In genomic region chr2:25365241-25365640, GRCh38 we compare ENCODE assay signal across 30 cellular contexts. TPM values are rescaled to one million over a fixed set of nuclear protein-coding genes. Genes with fewer than 3 reads are reported as not detected.
DNase-seq lines count a peak whose midpoint lies in the region; ATAC-seq, FAIRE-seq and TF ChIP-seq lines count a peak whose summit lies in the region.
"Had no signal": no experiment of that assay in that cellular context is flagged by ENCODE, and none has a peak within 500 bp of the region (broad histone marks: within the 10 kb centered on the region; RNA-seq: fewer than 3 reads in every experiment).

No MANE protein-coding gene starts in this region.

- H3K9ac ChIP-seq in endothelial cell of umbilical vein (replicated peaks; ENCODE audit: extremely low read depth, insufficient read depth, low read length) (no peak overlapping the region), mesendoderm (ENCODE audit: low read length) (no peak overlapping the region)

- H3K23ac ChIP-seq in mesendoderm (ENCODE audit: low read length), result no peak overlapping the region

- H3K4ac ChIP-seq in mesendoderm (ENCODE audit: low read depth, low read length), result no peak overlapping the region

- POLR2A ChIA-PET in endothelial cell of umbilical vein (lab: Charles Lee), result no interaction called here

- H3K27ac ChIP-seq in RWPE2 (ENCODE audit: poor library complexity, severe bottlenecking) (no peak overlapping the region), endothelial cell of umbilical vein (ENCODE audit: insufficient read depth, low read depth, low read length) (no peak overlapping the region), mesendoderm (ENCODE audit: low read depth, low read length) (no peak overlapping the region), tibial artery (no peak overlapping the region)
- H3K27ac ChIP-seq: adrenal gland, heart right ventricle, left lung, VCaP had no signal

- TF ChIP-seq POLR2A in endothelial cell of umbilical vein (IDR thresholded peaks at IDR 0.05; ENCODE audit: low read depth, low read length), result no peak

- H3K36me3 ChIP-seq in RWPE2 (ENCODE audit: low read depth) (no peaks in the 10 kb centered on the region), endothelial cell of umbilical vein (ENCODE audit: control insufficient read depth in 2 of 2, extremely low read depth in 1 of 2, insufficient read depth in 2 of 2, low read length in 2 of 2) (no peaks in the 10 kb centered on the region), mesendoderm (ENCODE audit: control insufficient read depth, insufficient read depth, low read length) (no peaks in the 10 kb centered on the region), tibial artery (no peaks in the 10 kb centered on the region)
- H3K36me3 ChIP-seq: adrenal gland, heart right ventricle, left lung had no signal

- no peak overlapping the region for H2AK5ac ChIP-seq in mesendoderm (ENCODE audit: low read length)

- no peak overlapping the region for H4K5ac ChIP-seq in mesendoderm (ENCODE audit: low read length)

- H3K4me3 ChIP-seq in RWPE2 (ENCODE audit: severe bottlenecking), result no peak overlapping the region
- no peak overlapping the region for H3K4me3 ChIP-seq in endothelial cell of umbilical vein (replicated peaks in 1 of 3; ENCODE audit: insufficient read depth in 1 of 3, low read depth in 1 of 3, low read length in 3 of 3)
- no peak overlapping the region for H3K4me3 ChIP-seq in mesendoderm (ENCODE audit: low read length)
- H3K4me3 ChIP-seq in tibial artery, result no peak overlapping the region
- H3K4me3 ChIP-seq: adrenal gland, heart right ventricle, K562, left lung had no signal

- intact Hi-C loops in endothelial cell of umbilical vein (cut with micrococcal nuclease) (no loop called here), tibial artery (cut with DNase I; ENCODE audit: low total_unique reads) (no loop called here)

- peak overlapping the region; percentile 42 for H3K56ac ChIP-seq in mesendoderm (ENCODE audit: low read length)

- no peak overlapping the region for H3K18ac ChIP-seq in mesendoderm (ENCODE audit: low read length)

- WGBS in mesendoderm (ENCODE audit: extremely low coverage, insufficient coverage, low lambda C conversion rate), result no CpG with 5 or more reads among the region's 5 CpGs

- H3K9me3 ChIP-seq in RWPE2 (ENCODE audit: severe bottlenecking) (no peaks in the 10 kb centered on the region), endothelial cell of umbilical vein (replicated peaks; ENCODE audit: control insufficient read depth, insufficient read depth, low read length) (no peaks in the 10 kb centered on the region), tibial artery (no peaks in the 10 kb centered on the region)
- H3K9me3 ChIP-seq: adrenal gland, heart right ventricle, left lung had no signal

- H2BK15ac ChIP-seq in mesendoderm (replicated peaks; ENCODE audit: low read depth), result no peak overlapping the region

- CTCF ChIA-PET in endothelial cell of umbilical vein (lab: Charles Lee), result interaction anchor here (0.5 to 3.2 kb wide), 5 partner anchors 11 to 334 kb away, joined by 3 to 24 read pairs (median 3); no protein-coding TSS in a partner anchor

- H4K20me1 ChIP-seq in endothelial cell of umbilical vein (replicated peaks; ENCODE audit: control insufficient read depth, extremely low read depth, insufficient read depth, low read length), result no peaks in the 10 kb centered on the region

- ATAC-seq in RWPE2 (ENCODE audit: low read depth) (peak; percentile 25; the same call in 2 of the 3 replicates), GM18873 (IDR thresholded peaks at IDR 0.05; ENCODE audit: low FRiP score, unreplicated experiment) (no peak)
- ATAC-seq: HCT116, heart right ventricle, K562, left lung had no signal

- H4K8ac ChIP-seq in mesendoderm (ENCODE audit: low read depth, low read length), result no peak overlapping the region

- FAIRE-seq in endothelial cell of umbilical vein (lab: Jason Lieb, UNC), result no peak
- FAIRE-seq: K562, small intestine had no signal

- dilution Hi-C loops in endothelial cell of umbilical vein (cut with MboI; ENCODE audit: extremely low pct_ligation_motif_present, low sequenced_read_pairs), result no loop called here

- peak; percentile 46 for DNase-seq in ELF-1 (ENCODE audit: low read depth, low spot score)
- DNase-seq in RWPE2 (ENCODE audit: low spot score), result no peak
- no peak for DNase-seq in endothelial cell of umbilical vein (ENCODE audit: low read depth, low spot score)
- peak; percentile 48 for DNase-seq in mesendoderm
- DNase-seq in amniotic stem cell (lab: John Stamatoyannopoulos, UW), result no peak
- no peak for DNase-seq in tibial artery
- no peak for DNase-seq in activated CD4-positive, alpha-beta T cell treated with anti-CD3 and anti-CD28 coated beads, Interleukin-2, amount 50 U/mL, for 4 hours
- DNase-seq: activated CD4-positive, alpha-beta T cell treated with anti-CD3 and anti-CD28 coated beads, Interleukin-2, amount 50 U/mL, for 1 hour; activated naive CD4-positive, alpha-beta T cell treated with anti-CD3 and anti-CD28 coated beads for 36 hours; adrenal gland; effector CD4-positive, alpha-beta T cell; foreskin melanocyte; GF-D8; heart right ventricle; left lung; NCI-H1436 treated with DMSO at 0.1 percent for 48 hours; NCI-H446; NCI-H82; occipital lobe; OCI-M1; retina; Right ventricle myocardium superior; small intestine; stimulated activated CD4-positive, alpha-beta T cell treated with anti-CD3 and anti-CD28 coated beads, Interleukin-2, amount 100 ng/mL, for 24 hours; T-helper 9 cell; trophoblast cell had no signal

- TF ChIP-seq CTCF in RWPE2 (IDR thresholded peaks at IDR 0.05; ENCODE audit: poor library complexity, severe bottlenecking) (no peak), endothelial cell of umbilical vein (IDR thresholded peaks at IDR 0.05; ENCODE audit: extremely low read depth in 1 of 2, insufficient read depth in 1 of 2, low read depth in 1 of 2, low read length in 2 of 2) (no peak), tibial artery (IDR thresholded peaks at IDR 0.05) (no peak)

- H3K79me2 ChIP-seq in endothelial cell of umbilical vein (ENCODE audit: control insufficient read depth, insufficient read depth, low read length) (no peaks in the 10 kb centered on the region), mesendoderm (ENCODE audit: control insufficient read depth, insufficient read depth, low read length) (no peaks in the 10 kb centered on the region)

- H3K27me3 ChIP-seq in RWPE2 (ENCODE audit: insufficient read depth, poor library complexity, severe bottlenecking), result no peaks in the 10 kb centered on the region
- peaks cover 0 to 2% of the 10 kb centered on the region in 2 experiments for H3K27me3 ChIP-seq in endothelial cell of umbilical vein (ENCODE audit: control insufficient read depth in 2 of 2, insufficient read depth in 2 of 2, low read length in 2 of 2)
- no peaks in the 10 kb centered on the region for H3K27me3 ChIP-seq in mesendoderm (ENCODE audit: insufficient read depth, low read length, poor library complexity)
- H3K27me3 ChIP-seq in tibial artery, result no peaks in the 10 kb centered on the region
- H3K27me3 ChIP-seq: adrenal gland, heart right ventricle, left lung had no signal

- H2BK120ac ChIP-seq in mesendoderm (ENCODE audit: low read depth, low read length), result no peak overlapping the region

- H2BK5ac ChIP-seq in mesendoderm (ENCODE audit: low read length), result no peak overlapping the region

- H3K4me1 ChIP-seq in RWPE2 (ENCODE audit: insufficient read depth, poor library complexity, severe bottlenecking) (peaks cover 12% of the 10 kb centered on the region), endothelial cell of umbilical vein (ENCODE audit: control insufficient read depth, extremely low read depth, insufficient read depth, low read length) (peaks cover 4% of the 10 kb centered on the region), mesendoderm (ENCODE audit: control insufficient read depth, low read depth, low read length) (peaks cover 3% of the 10 kb centered on the region), tibial artery (peaks cover 0 to 14% (median 5%) of the 10 kb centered on the region in 4 donors)

- H3K4me2 ChIP-seq in endothelial cell of umbilical vein (ENCODE audit: insufficient read depth, low read length), result no peak overlapping the region
- no peak overlapping the region for H3K4me2 ChIP-seq in mesendoderm (ENCODE audit: low read length)

- H3K9me1 ChIP-seq in endothelial cell of umbilical vein (replicated peaks; ENCODE audit: control insufficient read depth, extremely low read depth, insufficient read depth, low read length), result no peaks in the 10 kb centered on the region

- peak overlapping the region; percentile 58 for H2AFZ ChIP-seq in endothelial cell of umbilical vein (ENCODE audit: low read depth, low read length)

- H3K79me1 ChIP-seq in mesendoderm (ENCODE audit: low read length), result no peaks in the 10 kb centered on the region

- no TSS peak for BruUV-seq in endothelial cell of umbilical vein (replicated peaks; lab: Mats Ljungman, UMichigan)

TF ChIP-seq in endothelial cell of umbilical vein, 7 proteins besides CTCF, POLR2A, EP300 and RAD21:
- TF ChIP-seq FOS (IDR thresholded peaks at IDR 0.05; ENCODE audit: borderline replicate concordance, insufficient read depth, low read length) (no peak), MYC (IDR thresholded peaks at IDR 0.05; ENCODE audit: low read depth, low read length) (no peak), GATA2 (IDR thresholded peaks at IDR 0.05; ENCODE audit: insufficient read depth, insufficient read length, low read depth, low read length) (no peak), POLR2AphosphoS5 (IDR thresholded peaks at IDR 0.05; ENCODE audit: insufficient read depth, low read depth, low read length) (no peak), EZH2 (IDR thresholded peaks at IDR 0.05; ENCODE audit: borderline replicate concordance, low read depth, low read length, severe bottlenecking) (no peak), MAX (IDR thresholded peaks at IDR 0.05; ENCODE audit: insufficient read depth, insufficient read length) (no peak), JUN (IDR thresholded peaks at IDR 0.05; ENCODE audit: borderline replicate concordance, insufficient read depth, insufficient read length, low read depth) (no peak)

RNA-seq across cellular contexts. Expression of gene DNMT3A, which starts 23.5 kb away (rescaled TPM):
- total RNA-seq in endothelial cell of umbilical vein, result 67.0 and 71.7 TPM in 2 replicates
- 15.6 and 23.3 TPM in 2 replicates for polyA plus RNA-seq in endothelial cell of umbilical vein
- polyA plus RNA-seq in endothelial cell of umbilical vein (2011; cell fraction: cytosol; rRNA removed), result 12.5 and 14.2 TPM in 2 replicates
- 42.1 and 52.7 TPM in 2 replicates for polyA plus RNA-seq in endothelial cell of umbilical vein (2011; cell fraction: nucleus; rRNA removed)
- 26.2 and 37.7 TPM in 2 replicates for polyA plus RNA-seq in endothelial cell of umbilical vein (2012)
- polyA minus RNA-seq in endothelial cell of umbilical vein, result 60.1 and 61.4 TPM in 2 replicates
- polyA minus RNA-seq in endothelial cell of umbilical vein (2011; cell fraction: cytosol; rRNA and poly(A)+ RNA removed), result 8.0 TPM
- 36.1 and 50.9 TPM in 2 replicates for polyA minus RNA-seq in endothelial cell of umbilical vein (2011; cell fraction: nucleus; rRNA and poly(A)+ RNA removed)
- 50.9 TPM for polyA plus RNA-seq in mesendoderm (2013, experiment 1 of 2)
- polyA plus RNA-seq in mesendoderm (2013, experiment 2 of 2), result 53.0 TPM

Comparison
In these comparisons a context has a peak if more than half of its experiments do, and no peak if none do; other contexts are left out.
1. DNase-seq: peak in ELF-1 (single experiment) and mesendoderm (single experiment); none in RWPE2 (single experiment), endothelial cell of umbilical vein (single experiment), amniotic stem cell (single experiment), tibial artery (0 of 2) and activated CD4-positive, alpha-beta T cell treated with anti-CD3 and anti-CD28 coated beads, Interleukin-2, amount 50 U/mL, for 4 hours (0 of 2).